ENCODE assay signal across 25 cellular contexts in genomic region chr12:5052348-5052747, GRCh38.
"Had no signal": no experiment of that assay in that cellular context is flagged by ENCODE, and none has a peak within 500 bp of the region (broad histone marks: within the 10 kb centered on the region; RNA-seq: fewer than 3 reads in every experiment).

No MANE protein-coding gene starts in this region.

- ATAC-seq: activated naive CD4-positive, alpha-beta T cell treated with anti-CD3 and anti-CD28 coated beads, Interleukin-2, amount 50 U/mL, for 72 hours; activated naive CD8-positive, alpha-beta T cell treated with anti-CD3 and anti-CD28 coated beads, Interleukin-2, amount 50 U/mL, for 24 hours; activated T-cell treated with anti-CD3 and anti-CD28 coated beads, Interleukin-2, amount 50 U/mL, for 4 hours; WTC11 had no signal

- H3K9me3 ChIP-seq: MG63, Peyer's patch had no signal

- H3K27ac ChIP-seq: brain microvascular endothelial cell, cardiac muscle cell, RWPE1 had no signal

- DNase-seq: activated CD4-positive, alpha-beta memory T cell treated with anti-CD3 and anti-CD28 coated beads for 36 hours; activated CD4-positive, alpha-beta T cell treated with anti-CD3 and anti-CD28 coated beads for 1 hour; activated CD4-positive, alpha-beta T cell treated with anti-CD3 and anti-CD28 coated beads, Interleukin-2, amount 10 ng/mL, durations not matched to agents 7 days and 5 days; activated CD8-positive, alpha-beta memory T cell treated with anti-CD3 and anti-CD28 coated beads for 24 hours; activated effector memory CD4-positive, alpha-beta T cell treated with anti-CD3 and anti-CD28 coated beads, Interleukin-2, amount 50 U/mL, for 16 hours; activated naive CD4-positive, alpha-beta T cell treated with Interleukin-2 at 50 U/mL for 16 hours; activated naive CD8-positive, alpha-beta T cell treated with anti-CD3 and anti-CD28 coated beads, Interleukin-2, amount 50 U/mL, for 24 hours; activated T-cell treated with anti-CD3 and anti-CD28 coated beads, Interleukin-2, amount 50 U/mL, for 4 hours; amygdala; brain microvascular endothelial cell; MG63; NCI-H1105; NCI-H1436; NCI-H187; NCI-H2081; NCI-H2171 treated with DMSO at 0.1 percent for 48 hours; NCI-H226; NCI-H526; NCI-H774; SHP77 had no signal

- H3K4me3 ChIP-seq: cardiac muscle cell, MG63, Peyer's patch had no signal

- H3K27me3 ChIP-seq: cardiac muscle cell, Peyer's patch had no signal

- H3K4me1 ChIP-seq: Peyer's patch had no signal

- H3K36me3 ChIP-seq: brain microvascular endothelial cell, cardiac muscle cell, MG63, Peyer's patch had no signal
